17 cellular contexts compared by ENCODE assay signal in genomic region chr5:35185518-35185917, GRCh38.
A peak's percentile ranks its signal among the peaks of the same experiment; 100 is the strongest.
DNase-seq lines count a peak whose midpoint lies in the region.
"Had no signal": no experiment of that assay in that cellular context is flagged by ENCODE, and none has a peak within 500 bp of the region (broad histone marks: within the 10 kb centered on the region; RNA-seq: fewer than 3 reads in every experiment).

No MANE protein-coding gene starts in this region.

- H3K27ac ChIP-seq in mucosa of rectum (ENCODE audit: low read depth in 2 of 2, low read length in 2 of 2): peak overlapping the region; percentile 79 to 83
- H3K27ac ChIP-seq: 22Rv1 had no signal

- peak overlapping the region; percentile 12 to 39 for H3K4me3 ChIP-seq in mucosa of rectum (ENCODE audit: low read length in 2 of 2)

- peak; percentile 15 to 25 for DNase-seq in NCI-H526 (lab: John Stamatoyannopoulos, UW)
- no peak for DNase-seq in NCI-H526 treated with DMSO at 0.1 percent for 48 hours (lab: John Stamatoyannopoulos, UW)
- peak; percentile 54 for DNase-seq in kidney glomerular epithelial cell (lab: John Stamatoyannopoulos, UW)
- no peak for DNase-seq in NCI-H345 treated with DMSO at 0.1 percent for 48 hours (lab: John Stamatoyannopoulos, UW; ENCODE audit: unreplicated experiment)
- DNase-seq in activated CD8-positive, alpha-beta memory T cell treated with anti-CD3 and anti-CD28 coated beads, Interleukin-2, amount 50 U/mL, for 4 hours: no peak
- DNase-seq in SHP77 (lab: John Stamatoyannopoulos, UW): no peak
- DNase-seq in cortex of kidney (lab: John Stamatoyannopoulos, UW): no peak
- DNase-seq: CD8-positive, alpha-beta memory T cell; HFFc6; IMR-90; Kasumi-1; NCI-H1436; NCI-H2081 treated with DMSO at 0.1 percent for 48 hours; NCI-H226; NCI-H774 had no signal

- no peaks in the 10 kb centered on the region for H3K36me3 ChIP-seq in mucosa of rectum (ENCODE audit: control insufficient read depth in 2 of 2, insufficient read depth in 2 of 2, low read length in 2 of 2)

- H3K9me3 ChIP-seq in mucosa of rectum (ENCODE audit: control insufficient read depth in 2 of 2, low read length in 2 of 2): no peaks in the 10 kb centered on the region

- H3K4me1 ChIP-seq in mucosa of rectum (ENCODE audit: control insufficient read depth in 2 of 2, insufficient read depth in 2 of 2, low read length in 2 of 2): peaks cover 28 to 43% of the 10 kb centered on the region in 2 donors

- H3K9ac ChIP-seq in mucosa of rectum (ENCODE audit: low read depth in 1 of 2, low read length in 2 of 2): peak overlapping the region; percentile 4 to 14

- H3K27me3 ChIP-seq in mucosa of rectum (ENCODE audit: control insufficient read depth in 2 of 2, insufficient read depth in 2 of 2, low read length in 2 of 2): no peaks in the 10 kb centered on the region

Comparison
In these comparisons a context has a peak if more than half of its experiments do, and no peak if none do; other contexts are left out.
1. DNase-seq: peak in NCI-H526 (2 of 2) and kidney glomerular epithelial cell (single experiment); none in NCI-H526 treated with DMSO at 0.1 percent for 48 hours (single experiment), NCI-H345 treated with DMSO at 0.1 percent for 48 hours (single experiment), activated CD8-positive, alpha-beta memory T cell treated with anti-CD3 and anti-CD28 coated beads, Interleukin-2, amount 50 U/mL, for 4 hours (single experiment), SHP77 (0 of 2) and cortex of kidney (single experiment).